In genomic region chr15:96334017-96334704, GRCh38 we compare ENCODE assay signal across 9 cellular contexts. TPM values are rescaled to one million over a fixed set of nuclear protein-coding genes. Genes with fewer than 3 reads are reported as not detected.
DNase-seq lines count a peak whose midpoint lies in the region; ATAC-seq and TF ChIP-seq lines count a peak whose summit lies in the region.
"Had no signal": no experiment of that assay in that cellular context is flagged by ENCODE, and none has a peak within 500 bp of the region (broad histone marks: within the 10 kb centered on the region; RNA-seq: fewer than 3 reads in every experiment).

No MANE protein-coding gene starts in this region.

- peak overlapping the region; percentile 95 for H3K9ac ChIP-seq in skeletal muscle satellite cell (ENCODE audit: low read depth, low read length)

- peak; percentile 12 for DNase-seq in GM20000 (ENCODE audit: low spot score)
- no peak for DNase-seq in astrocyte of the cerebellum (ENCODE audit: low read depth)
- no peak for DNase-seq in AG08395 (ENCODE audit: low spot score)
- DNase-seq in head of caudate nucleus, result no peak
- no peak for DNase-seq in NCI-H2227 treated with DMSO at 0.1 percent for 48 hours (lab: John Stamatoyannopoulos, UW)
- DNase-seq: effector memory CD4-positive, alpha-beta T cell had no signal

- TF ChIP-seq CTCF in GM20000 (IDR thresholded peaks at IDR 0.05; ENCODE audit: extremely low read depth, missing control alignments) (no peak), astrocyte of the cerebellum (IDR thresholded peaks at IDR 0.05; ENCODE audit: low read depth, low read length, missing control alignments) (no peak)

- in situ Hi-C loops in astrocyte of the cerebellum (cut with HindIII; ENCODE audit: low sequenced_read_pairs), result loop anchor here (25.0 kb wide), 2 partner anchors 903 to 1672 kb away; no protein-coding TSS in a partner anchor

- intact Hi-C loops in head of caudate nucleus (cut with DNase I), result no loop called here

- H3K4me3 ChIP-seq in astrocyte of the cerebellum (ENCODE audit: low read depth, low read length) (peak overlapping the region; percentile 95), iPS-18c (ENCODE audit: insufficient read depth, low read depth, low read length) (peak overlapping the region; percentile 38; the same call in 1 of the 2 replicates), skeletal muscle satellite cell (ENCODE audit: low read length) (peak overlapping the region; percentile 94)

- peaks cover 67% of the 10 kb centered on the region for H3K36me3 ChIP-seq in skeletal muscle satellite cell (ENCODE audit: insufficient read depth, low read length)

- ATAC-seq in GM21619 (IDR thresholded peaks at IDR 0.05; ENCODE audit: unreplicated experiment), result no peak

- H3K9me3 ChIP-seq in iPS-18c (ENCODE audit: control insufficient read depth, insufficient read depth, low read length) (no peaks in the 10 kb centered on the region), skeletal muscle satellite cell (replicated peaks; ENCODE audit: low read length) (no peaks in the 10 kb centered on the region)

- H3K4me1 ChIP-seq in skeletal muscle satellite cell (ENCODE audit: control insufficient read depth, insufficient read depth, low read length), result peaks cover 12% of the 10 kb centered on the region

- peak overlapping the region; percentile 78 for H3K4me2 ChIP-seq in skeletal muscle satellite cell (ENCODE audit: low read length)

- no peaks in the 10 kb centered on the region for H3K27me3 ChIP-seq in skeletal muscle satellite cell (ENCODE audit: control insufficient read depth, insufficient read depth, low read length)

RNA-seq across cellular contexts. Expression of gene NR2F2, which starts 3.7 kb away (rescaled TPM):
- total RNA-seq in skeletal muscle satellite cell (2012; rRNA removed), result 9.9 and 10.0 TPM in 2 replicates

Comparison
In these comparisons a context has a peak if more than half of its experiments do, and no peak if none do; other contexts are left out.
1. H3K4me3 ChIP-seq: peak in every context shown above with its lines; median percentile 95 in astrocyte of the cerebellum; 94 in skeletal muscle satellite cell; 38 in iPS-18c.